In the genomic region with DNA sequence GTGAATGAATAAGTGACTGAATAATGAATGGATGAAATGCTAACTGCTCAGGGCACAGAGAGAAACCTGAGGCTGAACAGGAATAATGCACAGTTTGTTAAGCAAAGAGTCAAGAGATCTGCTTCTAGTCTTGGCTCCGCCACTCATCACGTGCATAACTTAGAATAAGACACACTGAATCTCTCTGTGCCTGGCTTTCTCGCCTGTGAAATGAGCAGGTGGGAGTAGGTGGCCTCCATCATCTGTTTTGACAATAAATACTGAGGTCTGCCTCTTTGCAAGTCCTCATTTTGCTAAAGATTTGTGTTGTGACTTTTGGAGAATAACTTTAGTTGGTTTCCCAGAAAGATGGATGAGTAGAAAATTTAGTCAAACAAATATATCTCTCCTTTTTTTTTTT, we compare ENCODE assay signal across 25 cellular contexts.
"Had no signal": no experiment of that assay in that cellular context is flagged by ENCODE, and none has a peak within 500 bp of the region (broad histone marks: within the 10 kb centered on the region; RNA-seq: fewer than 3 reads in every experiment).

No MANE protein-coding gene starts in this region.

- H3K27me3 ChIP-seq: neural progenitor cell, ovary, spleen, transverse colon, upper lobe of right lung, uterus had no signal

- H3K27me3 Mint-ChIP-seq: effector memory CD8-positive, alpha-beta T cell had no signal

- DNase-seq: dermis blood vessel endothelial cell; effector memory CD8-positive, alpha-beta T cell; erythroblast; hypothalamus; immature natural killer cell; natural killer cell; ovary; psoas muscle; right cardiac atrium; spleen; stimulated activated CD4-positive, alpha-beta T cell treated with anti-CD3 and anti-CD28 coated beads, Interleukin-4, amount 100 ng/mL, for 4 hours; stimulated activated naive CD8-positive, alpha-beta T cell treated with anti-CD3 and anti-CD28 coated beads, Interleukin-15, Interleukin-2, amounts not matched to agents 100 U/mL and 50 U/mL, for 24 hours; substantia nigra; transverse colon; upper lobe of right lung; uterus had no signal

- H2AFZ ChIP-seq: neural progenitor cell had no signal

- H3K36me3 ChIP-seq: neural progenitor cell, ovary, spleen, transverse colon, upper lobe of right lung, uterus had no signal

- H3K4me1 Mint-ChIP-seq: immature natural killer cell; natural killer cell; stimulated activated memory B cell treated with anti-CD40 and anti-IgM and Interleukin-4, amounts not matched to agents 10 μg/mL and 1 μg/mL and 100 μg/mL, for 72 hours had no signal

- H3K9ac ChIP-seq: neural progenitor cell had no signal

- H3K4me3 Mint-ChIP-seq: effector memory CD8-positive, alpha-beta T cell; immature natural killer cell; memory B cell; natural killer cell; neural progenitor cell; stimulated activated memory B cell treated with anti-CD40 and anti-IgM and Interleukin-4, amounts not matched to agents 10 μg/mL and 1 μg/mL and 100 μg/mL, for 72 hours had no signal

- H3K4me3 ChIP-seq: coronary artery, lung, neural progenitor cell, ovary, psoas muscle, skin epidermis, spleen, transverse colon, upper lobe of right lung, uterus had no signal

- H3K4me2 ChIP-seq: neural progenitor cell had no signal

- H3K9me3 ChIP-seq: ovary, psoas muscle, transverse colon, uterus had no signal

- H3K9me3 Mint-ChIP-seq: memory B cell had no signal

- ATAC-seq: effector memory CD8-positive, alpha-beta T cell; left lobe of liver; natural killer cell; psoas muscle; right cardiac atrium; stimulated activated naive CD8-positive, alpha-beta T cell treated with anti-CD3 and anti-CD28 coated beads, Interleukin-15, Interleukin-2, amounts not matched to agents 100 U/mL and 50 U/mL, for 24 hours; upper lobe of right lung had no signal

- FAIRE-seq: endometrium, frontal cortex had no signal

- H3K27ac ChIP-seq: coronary artery, neural progenitor cell, ovary, psoas muscle, skin epidermis, spleen, transverse colon, upper lobe of right lung, uterus had no signal

- H3K27ac Mint-ChIP-seq: effector memory CD8-positive, alpha-beta T cell; immature natural killer cell; memory B cell; natural killer cell; neural progenitor cell; stimulated activated memory B cell treated with anti-CD40 and anti-IgM and Interleukin-4, amounts not matched to agents 10 μg/mL and 1 μg/mL and 100 μg/mL, for 72 hours had no signal

- H3K4me1 ChIP-seq: neural progenitor cell, psoas muscle, spleen, transverse colon, upper lobe of right lung, uterus had no signal

- H3K36me3 Mint-ChIP-seq: memory B cell; neural progenitor cell; stimulated activated memory B cell treated with anti-CD40 and anti-IgM and Interleukin-4, amounts not matched to agents 10 μg/mL and 1 μg/mL and 100 μg/mL, for 72 hours had no signal
